ENCODE assay signal across 1 cellular context in genomic region chr17:82051776-82052637, GRCh38.
TF ChIP-seq lines count a peak whose summit lies in the region.

Gene GPS1 (plus strand): TSS chr17:82051898. CDS start chr17:82051932, 34 bp downstream.
A gene with protein sequence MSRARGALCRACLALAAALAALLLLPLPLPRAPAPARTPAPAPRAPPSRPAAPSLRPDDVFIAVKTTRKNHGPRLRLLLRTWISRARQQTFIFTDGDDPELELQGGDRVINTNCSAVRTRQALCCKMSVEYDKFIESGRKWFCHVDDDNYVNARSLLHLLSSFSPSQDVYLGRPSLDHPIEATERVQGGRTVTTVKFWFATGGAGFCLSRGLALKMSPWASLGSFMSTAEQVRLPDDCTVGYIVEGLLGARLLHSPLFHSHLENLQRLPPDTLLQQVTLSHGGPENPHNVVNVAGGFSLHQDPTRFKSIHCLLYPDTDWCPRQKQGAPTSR (minus strand): TSS chr17:82051811. CDS start chr17:82051766, 45 bp downstream.

TF ChIP-seq in HepG2, 621 proteins besides CTCF, POLR2A, EP300 and RAD21 (continued from another document and continues in another):
- TF ChIP-seq ZNF574 (CRISPR knock-in tag; IDR thresholded peaks at IDR 0.05) (peak; percentile 84), SMC3 (IDR thresholded peaks at IDR 0.05; ENCODE audit: low read length) (no peak), HCFC1 (IDR thresholded peaks at IDR 0.05; ENCODE audit: low read depth, low read length) (peak; percentile 58; the same call in 1 of the 2 replicates), ZNF782 (CRISPR knock-in tag; IDR thresholded peaks at IDR 0.05; ENCODE audit: borderline replicate concordance) (peak; percentile 23; the same call in 1 of the 2 replicates), ZNF768 (CRISPR knock-in tag; IDR thresholded peaks at IDR 0.05) (no peak), KAT2B (IDR thresholded peaks at IDR 0.05; ENCODE audit: borderline replicate concordance, low read depth, low read length) (no peak), SMAD3 (CRISPR knock-in tag; IDR thresholded peaks at IDR 0.05) (no peak), ZMAT3 (CRISPR knock-in tag; conservative IDR thresholded peaks at IDR 0.05) (0 out of 2 replicates have a peak, but pooled peaks have one; percentile 26), AGO2 (optimal IDR thresholded peaks at IDR 0.05; ENCODE audit: low read depth, low read length) (peak; percentile 81), SP2 (CRISPR knock-in tag; IDR thresholded peaks at IDR 0.05) (peak; percentile 73), ZNF709 (CRISPR knock-in tag; IDR thresholded peaks at IDR 0.05) (0 out of 2 replicates have a peak, but pooled peaks have one; percentile 25), SOX13 (IDR thresholded peaks at IDR 0.05) (no peak), SOX13 (CRISPR knock-in tag; conservative IDR thresholded peaks at IDR 0.05 in 1 of 2, IDR thresholded peaks at IDR 0.05 in 1 of 2) (no peak), ZNF484 (CRISPR knock-in tag; IDR thresholded peaks at IDR 0.05; ENCODE audit: borderline replicate concordance, low read depth) (no peak), ZBTB3 (CRISPR knock-in tag; IDR thresholded peaks at IDR 0.05; ENCODE audit: borderline replicate concordance, low read depth) (no peak), ZMYM4 (CRISPR knock-in tag; IDR thresholded peaks at IDR 0.05) (no peak; the same call in 1 of the 2 replicates), NBN (conservative IDR thresholded peaks at IDR 0.05) (no peak), REL (CRISPR knock-in tag; conservative IDR thresholded peaks at IDR 0.05) (no peak), KMT2B (CRISPR knock-in tag; IDR thresholded peaks at IDR 0.05) (peak; percentile 37; the same call in 1 of the 2 replicates), ZFX (CRISPR knock-in tag; IDR thresholded peaks at IDR 0.05; ENCODE audit: low read depth) (peak; percentile 65; the same call in 1 of the 2 replicates), POGK (CRISPR knock-in tag; conservative IDR thresholded peaks at IDR 0.05) (peak; percentile 15; the same call in 1 of the 2 replicates), MEF2D (CRISPR knock-in tag; IDR thresholded peaks at IDR 0.05) (no peak), ZNF777 (CRISPR knock-in tag; IDR thresholded peaks at IDR 0.05) (peak; percentile 4; the same call in 1 of the 2 replicates), SP5 (CRISPR knock-in tag; IDR thresholded peaks at IDR 0.05; ENCODE audit: borderline replicate concordance, low read depth) (peak; percentile 47), ZNF263 (CRISPR knock-in tag; IDR thresholded peaks at IDR 0.05) (0 out of 2 replicates have a peak, but pooled peaks have one; percentile 48), ATF7 (IDR thresholded peaks at IDR 0.05) (no peak), ATF7 (CRISPR knock-in tag; IDR thresholded peaks at IDR 0.05) (no peak), NR2C2 (CRISPR knock-in tag; IDR thresholded peaks at IDR 0.05; ENCODE audit: borderline replicate concordance) (peak; percentile 98), ZNF235 (CRISPR knock-in tag; IDR thresholded peaks at IDR 0.05; ENCODE audit: borderline replicate concordance) (no peak), ZNF740 (CRISPR knock-in tag; IDR thresholded peaks at IDR 0.05) (no peak), HDAC1 (CRISPR knock-in tag; IDR thresholded peaks at IDR 0.05) (peak; percentile 73; the same call in 1 of the 2 replicates), ISL2 (CRISPR knock-in tag; IDR thresholded peaks at IDR 0.05) (no peak), RBFOX2 (IDR thresholded peaks at IDR 0.05; ENCODE audit: low read depth, low read length) (peak; percentile 59; the same call in 1 of the 2 replicates), MYPOP (CRISPR knock-in tag; IDR thresholded peaks at IDR 0.05) (peak; percentile 50; the same call in 1 of the 2 replicates), HMGA1 (CRISPR knock-in tag; conservative IDR thresholded peaks at IDR 0.05) (no peak), ETV5 (CRISPR knock-in tag; IDR thresholded peaks at IDR 0.05; ENCODE audit: borderline replicate concordance) (peak; percentile 44; the same call in 1 of the 2 replicates), TGIF2 (CRISPR knock-in tag; IDR thresholded peaks at IDR 0.05) (no peak), ZNF205 (CRISPR knock-in tag; IDR thresholded peaks at IDR 0.05) (no peak), ZNF3 (CRISPR knock-in tag; IDR thresholded peaks at IDR 0.05) (no peak)
- TF ChIP-seq, protein P1, sequence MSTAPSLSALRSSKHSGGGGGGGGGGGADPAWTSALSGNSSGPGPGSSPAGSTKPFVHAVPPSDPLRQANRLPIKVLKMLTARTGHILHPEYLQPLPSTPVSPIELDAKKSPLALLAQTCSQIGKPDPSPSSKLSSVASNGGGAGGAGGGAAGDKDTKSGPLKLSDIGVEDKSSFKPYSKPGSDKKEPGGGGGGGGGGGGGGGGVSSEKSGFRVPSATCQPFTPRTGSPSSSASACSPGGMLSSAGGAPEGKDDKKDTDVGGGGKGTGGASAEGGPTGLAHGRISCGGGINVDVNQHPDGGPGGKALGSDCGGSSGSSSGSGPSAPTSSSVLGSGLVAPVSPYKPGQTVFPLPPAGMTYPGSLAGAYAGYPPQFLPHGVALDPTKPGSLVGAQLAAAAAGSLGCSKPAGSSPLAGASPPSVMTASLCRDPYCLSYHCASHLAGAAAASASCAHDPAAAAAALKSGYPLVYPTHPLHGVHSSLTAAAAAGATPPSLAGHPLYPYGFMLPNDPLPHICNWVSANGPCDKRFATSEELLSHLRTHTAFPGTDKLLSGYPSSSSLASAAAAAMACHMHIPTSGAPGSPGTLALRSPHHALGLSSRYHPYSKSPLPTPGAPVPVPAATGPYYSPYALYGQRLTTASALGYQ (CRISPR knock-in tag; IDR thresholded peaks at IDR 0.05), result no peak
- TF ChIP-seq, protein P2, sequence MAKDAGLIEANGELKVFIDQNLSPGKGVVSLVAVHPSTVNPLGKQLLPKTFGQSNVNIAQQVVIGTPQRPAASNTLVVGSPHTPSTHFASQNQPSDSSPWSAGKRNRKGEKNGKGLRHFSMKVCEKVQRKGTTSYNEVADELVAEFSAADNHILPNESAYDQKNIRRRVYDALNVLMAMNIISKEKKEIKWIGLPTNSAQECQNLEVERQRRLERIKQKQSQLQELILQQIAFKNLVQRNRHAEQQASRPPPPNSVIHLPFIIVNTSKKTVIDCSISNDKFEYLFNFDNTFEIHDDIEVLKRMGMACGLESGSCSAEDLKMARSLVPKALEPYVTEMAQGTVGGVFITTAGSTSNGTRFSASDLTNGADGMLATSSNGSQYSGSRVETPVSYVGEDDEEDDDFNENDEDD (CRISPR knock-in tag; IDR thresholded peaks at IDR 0.05; ENCODE audit: borderline replicate concordance), result peak; percentile 35; the same call in 1 of the 2 replicates
- TF ChIP-seq, protein P3, sequence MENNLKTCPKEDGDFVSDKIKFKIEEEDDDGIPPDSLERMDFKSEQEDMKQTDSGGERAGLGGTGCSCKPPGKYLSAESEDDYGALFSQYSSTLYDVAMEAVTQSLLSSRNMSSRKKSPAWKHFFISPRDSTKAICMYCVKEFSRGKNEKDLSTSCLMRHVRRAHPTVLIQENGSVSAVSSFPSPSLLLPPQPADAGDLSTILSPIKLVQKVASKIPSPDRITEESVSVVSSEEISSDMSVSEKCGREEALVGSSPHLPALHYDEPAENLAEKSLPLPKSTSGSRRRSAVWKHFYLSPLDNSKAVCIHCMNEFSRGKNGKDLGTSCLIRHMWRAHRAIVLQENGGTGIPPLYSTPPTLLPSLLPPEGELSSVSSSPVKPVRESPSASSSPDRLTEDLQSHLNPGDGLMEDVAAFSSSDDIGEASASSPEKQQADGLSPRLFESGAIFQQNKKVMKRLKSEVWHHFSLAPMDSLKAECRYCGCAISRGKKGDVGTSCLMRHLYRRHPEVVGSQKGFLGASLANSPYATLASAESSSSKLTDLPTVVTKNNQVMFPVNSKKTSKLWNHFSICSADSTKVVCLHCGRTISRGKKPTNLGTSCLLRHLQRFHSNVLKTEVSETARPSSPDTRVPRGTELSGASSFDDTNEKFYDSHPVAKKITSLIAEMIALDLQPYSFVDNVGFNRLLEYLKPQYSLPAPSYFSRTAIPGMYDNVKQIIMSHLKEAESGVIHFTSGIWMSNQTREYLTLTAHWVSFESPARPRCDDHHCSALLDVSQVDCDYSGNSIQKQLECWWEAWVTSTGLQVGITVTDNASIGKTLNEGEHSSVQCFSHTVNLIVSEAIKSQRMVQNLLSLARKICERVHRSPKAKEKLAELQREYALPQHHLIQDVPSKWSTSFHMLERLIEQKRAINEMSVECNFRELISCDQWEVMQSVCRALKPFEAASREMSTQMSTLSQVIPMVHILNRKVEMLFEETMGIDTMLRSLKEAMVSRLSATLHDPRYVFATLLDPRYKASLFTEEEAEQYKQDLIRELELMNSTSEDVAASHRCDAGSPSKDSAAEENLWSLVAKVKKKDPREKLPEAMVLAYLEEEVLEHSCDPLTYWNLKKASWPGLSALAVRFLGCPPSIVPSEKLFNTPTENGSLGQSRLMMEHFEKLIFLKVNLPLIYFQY (CRISPR knock-in tag; IDR thresholded peaks at IDR 0.05; ENCODE audit: borderline replicate concordance), result no peak
- TF ChIP-seq, protein P4, sequence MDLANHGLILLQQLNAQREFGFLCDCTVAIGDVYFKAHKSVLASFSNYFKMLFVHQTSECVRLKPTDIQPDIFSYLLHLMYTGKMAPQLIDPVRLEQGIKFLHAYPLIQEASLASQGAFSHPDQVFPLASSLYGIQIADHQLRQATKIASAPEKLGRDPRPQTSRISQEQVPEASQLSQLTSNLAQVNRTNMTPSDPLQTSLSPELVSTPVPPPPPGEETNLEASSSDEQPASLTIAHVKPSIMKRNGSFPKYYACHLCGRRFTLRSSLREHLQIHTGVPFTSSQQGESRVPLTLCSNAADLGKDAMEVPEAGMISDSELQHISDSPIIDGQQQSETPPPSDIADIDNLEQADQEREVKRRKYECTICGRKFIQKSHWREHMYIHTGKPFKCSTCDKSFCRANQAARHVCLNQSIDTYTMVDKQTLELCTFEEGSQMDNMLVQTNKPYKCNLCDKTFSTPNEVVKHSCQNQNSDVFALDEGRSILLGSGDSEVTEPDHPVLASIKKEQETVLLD (CRISPR knock-in tag; IDR thresholded peaks at IDR 0.05; ENCODE audit: low read depth), result peak; percentile 47; the same call in 1 of the 2 replicates
- TF ChIP-seq, protein P5, sequence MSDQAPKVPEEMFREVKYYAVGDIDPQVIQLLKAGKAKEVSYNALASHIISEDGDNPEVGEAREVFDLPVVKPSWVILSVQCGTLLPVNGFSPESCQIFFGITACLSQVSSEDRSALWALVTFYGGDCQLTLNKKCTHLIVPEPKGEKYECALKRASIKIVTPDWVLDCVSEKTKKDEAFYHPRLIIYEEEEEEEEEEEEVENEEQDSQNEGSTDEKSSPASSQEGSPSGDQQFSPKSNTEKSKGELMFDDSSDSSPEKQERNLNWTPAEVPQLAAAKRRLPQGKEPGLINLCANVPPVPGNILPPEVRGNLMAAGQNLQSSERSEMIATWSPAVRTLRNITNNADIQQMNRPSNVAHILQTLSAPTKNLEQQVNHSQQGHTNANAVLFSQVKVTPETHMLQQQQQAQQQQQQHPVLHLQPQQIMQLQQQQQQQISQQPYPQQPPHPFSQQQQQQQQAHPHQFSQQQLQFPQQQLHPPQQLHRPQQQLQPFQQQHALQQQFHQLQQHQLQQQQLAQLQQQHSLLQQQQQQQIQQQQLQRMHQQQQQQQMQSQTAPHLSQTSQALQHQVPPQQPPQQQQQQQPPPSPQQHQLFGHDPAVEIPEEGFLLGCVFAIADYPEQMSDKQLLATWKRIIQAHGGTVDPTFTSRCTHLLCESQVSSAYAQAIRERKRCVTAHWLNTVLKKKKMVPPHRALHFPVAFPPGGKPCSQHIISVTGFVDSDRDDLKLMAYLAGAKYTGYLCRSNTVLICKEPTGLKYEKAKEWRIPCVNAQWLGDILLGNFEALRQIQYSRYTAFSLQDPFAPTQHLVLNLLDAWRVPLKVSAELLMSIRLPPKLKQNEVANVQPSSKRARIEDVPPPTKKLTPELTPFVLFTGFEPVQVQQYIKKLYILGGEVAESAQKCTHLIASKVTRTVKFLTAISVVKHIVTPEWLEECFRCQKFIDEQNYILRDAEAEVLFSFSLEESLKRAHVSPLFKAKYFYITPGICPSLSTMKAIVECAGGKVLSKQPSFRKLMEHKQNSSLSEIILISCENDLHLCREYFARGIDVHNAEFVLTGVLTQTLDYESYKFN (CRISPR knock-in tag; conservative IDR thresholded peaks at IDR 0.05), result no peak
